Comparison of ENCODE assay signal across 15 cellular contexts in the genomic region with DNA sequence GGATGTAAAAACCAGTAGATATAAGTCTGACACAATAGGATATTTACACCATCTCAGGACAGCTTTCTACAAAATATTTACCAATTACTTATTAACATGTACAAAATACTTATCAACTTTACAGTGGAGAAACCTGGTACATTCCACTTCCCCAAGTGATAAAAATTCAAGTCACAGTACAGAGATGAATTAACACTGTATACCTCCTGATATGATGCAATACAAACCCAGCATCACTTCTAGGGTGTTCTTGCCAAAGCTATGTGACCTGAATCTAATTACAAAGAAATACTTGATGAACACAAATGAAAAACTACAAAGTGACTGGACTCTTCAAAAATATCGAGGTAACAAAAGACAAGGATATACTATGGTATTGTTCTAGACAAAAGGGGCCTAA.
DNase-seq lines count a peak whose midpoint lies in the region; ATAC-seq and TF ChIP-seq lines count a peak whose summit lies in the region.
"Had no signal": no experiment of that assay in that cellular context is flagged by ENCODE, and none has a peak within 500 bp of the region (broad histone marks: within the 10 kb centered on the region; RNA-seq: fewer than 3 reads in every experiment).

No MANE protein-coding gene starts in this region.

- 76% methylated on average over 1 of the region's 1 CpG for WGBS in SK-N-SH (ENCODE audit: low lambda C conversion rate)

- intact Hi-C loops in posterior vena cava (cut with DNase I): no loop called here

- H3K27me3 ChIP-seq in SK-N-SH (ENCODE audit: insufficient read depth): no peaks in the 10 kb centered on the region
- H3K27me3 ChIP-seq: neutrophil had no signal

- ATAC-seq in SK-N-SH treated with all-trans-retinoic acid at 6 μM for 48 hours: no peak
- ATAC-seq in HG02610 (IDR thresholded peaks at IDR 0.05; ENCODE audit: unreplicated experiment): peak; percentile 40

- CTCF ChIA-PET in SK-N-SH (lab: Yijun Ruan, JAX): interaction anchor here (1.2 to 1.3 kb wide), 2 partner anchors 32 to 146 kb away, joined by 3 to 4 read pairs; no protein-coding TSS in a partner anchor
- CTCF ChIA-PET in activated CD4-positive, alpha-beta memory T cell treated with anti-CD3 and anti-CD28 coated beads, Interleukin-2, amount 10 ng/mL, durations not matched to agents 7 days and 5 days (lab: Charles Lee): no interaction called here

- no peak for TF ChIP-seq EP300 in SK-N-SH (IDR thresholded peaks at IDR 0.05; ENCODE audit: borderline replicate concordance in 1 of 2, low read depth in 1 of 2, low read length in 1 of 2)

- no peak for TF ChIP-seq RAD21 in SK-N-SH (IDR thresholded peaks at IDR 0.05; ENCODE audit: low read length)

- peaks cover 23% of the 10 kb centered on the region for H3F3A ChIP-seq in SK-N-SH (replicated peaks; ENCODE audit: insufficient read depth)

- no peak overlapping the region for H3K4me3 ChIP-seq in SK-N-SH (ENCODE audit: low read depth in 2 of 2, low read length in 1 of 2)
- H3K4me3 ChIP-seq: lung had no signal

- H3K4me1 ChIP-seq in SK-N-SH (ENCODE audit: control insufficient read depth in 1 of 2, insufficient read depth in 2 of 2, low read depth in 1 of 2, low read length in 1 of 2): peaks cover 0 to 12% of the 10 kb centered on the region in 2 experiments; a peak in 1 of 4 replicates

- no peaks in the 10 kb centered on the region for H3K9me2 ChIP-seq in SK-N-SH

- DNase-seq in SK-N-SH (no peak), iris pigment epithelial cell (ENCODE audit: low read depth) (peak; percentile 21), NCI-H1417 (lab: John Stamatoyannopoulos, UW) (no peak), NCI-H2029 treated with DMSO at 0.1 percent for 48 hours (lab: John Stamatoyannopoulos, UW) (no peak), posterior vena cava (ENCODE audit: low spot score) (no peak)
- DNase-seq in activated CD4-positive, alpha-beta memory T cell treated with anti-CD3 and anti-CD28 coated beads, Interleukin-2, amount 10 ng/mL, durations not matched to agents 7 days and 5 days: no peak
- DNase-seq: 8988T, GF-D8, NCI-H1105 treated with DMSO at 0.1 percent for 48 hours, NCI-H510A had no signal

- H3K9me3 Mint-ChIP-seq in activated CD4-positive, alpha-beta memory T cell treated with anti-CD3 and anti-CD28 coated beads, Interleukin-2, amount 10 ng/mL, durations not matched to agents 7 days and 5 days: peaks cover 23% of the 10 kb centered on the region

- no peaks in the 10 kb centered on the region for H3K27me3 Mint-ChIP-seq in activated CD4-positive, alpha-beta memory T cell treated with anti-CD3 and anti-CD28 coated beads, Interleukin-2, amount 10 ng/mL, durations not matched to agents 7 days and 5 days
- H3K27me3 Mint-ChIP-seq: type B pancreatic cell had no signal

- no peak for TF ChIP-seq CTCF in SK-N-SH (IDR thresholded peaks at IDR 0.05)

- H3K9ac ChIP-seq in SK-N-SH: no peak overlapping the region

- peak overlapping the region in 1 of 2 experiments; percentile 89; a peak in 3 of 4 replicates for H3K27ac ChIP-seq in SK-N-SH (ENCODE audit: low read depth in 2 of 2, low read length in 1 of 2)
- H3K27ac ChIP-seq: neutrophil had no signal

- H3K36me3 Mint-ChIP-seq in activated CD4-positive, alpha-beta memory T cell treated with anti-CD3 and anti-CD28 coated beads, Interleukin-2, amount 10 ng/mL, durations not matched to agents 7 days and 5 days (ENCODE audit: low read depth): peaks cover 33% of the 10 kb centered on the region

- peaks cover 7% of the 10 kb centered on the region; the same call in 1 of the 2 replicates for H3K9me3 ChIP-seq in SK-N-SH

- no peaks in the 10 kb centered on the region for H4K20me1 ChIP-seq in SK-N-SH (ENCODE audit: insufficient read depth)

- peak overlapping the region; percentile 43; the same call in 1 of the 2 replicates for H3K4me2 ChIP-seq in SK-N-SH

- peaks cover 2 to 21% of the 10 kb centered on the region in 2 experiments for H3K36me3 ChIP-seq in SK-N-SH (replicated peaks in 1 of 2; ENCODE audit: control insufficient read depth in 1 of 2, insufficient read depth in 2 of 2, low read length in 1 of 2)
- H3K36me3 ChIP-seq: neutrophil had no signal

- no peaks in the 10 kb centered on the region for H3K79me2 ChIP-seq in SK-N-SH (ENCODE audit: insufficient read depth)

- H3K4me3 Mint-ChIP-seq in activated CD4-positive, alpha-beta memory T cell treated with anti-CD3 and anti-CD28 coated beads, Interleukin-2, amount 10 ng/mL, durations not matched to agents 7 days and 5 days: no peak overlapping the region
- H3K4me3 Mint-ChIP-seq: type B pancreatic cell had no signal

- POLR2A ChIA-PET in SK-N-SH (lab: Yijun Ruan, JAX): no interaction called here
- POLR2A ChIA-PET in activated CD4-positive, alpha-beta memory T cell treated with anti-CD3 and anti-CD28 coated beads, Interleukin-2, amount 10 ng/mL, durations not matched to agents 7 days and 5 days (lab: Charles Lee): no interaction called here

- no peak overlapping the region for H2AFZ ChIP-seq in SK-N-SH (ENCODE audit: low read depth)

- peaks cover 19% of the 10 kb centered on the region for H3K4me1 Mint-ChIP-seq in activated CD4-positive, alpha-beta memory T cell treated with anti-CD3 and anti-CD28 coated beads, Interleukin-2, amount 10 ng/mL, durations not matched to agents 7 days and 5 days

- peak overlapping the region; percentile 57 for H3K27ac Mint-ChIP-seq in activated CD4-positive, alpha-beta memory T cell treated with anti-CD3 and anti-CD28 coated beads, Interleukin-2, amount 10 ng/mL, durations not matched to agents 7 days and 5 days
- H3K27ac Mint-ChIP-seq: type B pancreatic cell had no signal

TF ChIP-seq in SK-N-SH, 30 proteins besides CTCF, POLR2A, EP300 and RAD21:
- TF ChIP-seq YY1 (IDR thresholded peaks at IDR 0.05; ENCODE audit: low read depth) (no peak), FOXJ3 (CRISPR knock-in tag; IDR thresholded peaks at IDR 0.05) (no peak), JUND (IDR thresholded peaks at IDR 0.05) (no peak)

TF ChIP-seq in SK-N-SH treated with all-trans-retinoic acid at 6 μM for 48 hours, 23 proteins besides CTCF, POLR2A, EP300 and RAD21:
- no peak for TF ChIP-seq GLIS3 (CRISPR knock-in tag; IDR thresholded peaks at IDR 0.05)
- TF ChIP-seq RARB (CRISPR knock-in tag; IDR thresholded peaks at IDR 0.05): no peak
